Comparison of ENCODE assay signal across 9 cellular contexts in genomic region chr6:157879034-157879872, GRCh38. TPM values are rescaled to one million over a fixed set of nuclear protein-coding genes. Genes with fewer than 3 reads are reported as not detected.
DNase-seq lines count a peak whose midpoint lies in the region; ATAC-seq and TF ChIP-seq lines count a peak whose summit lies in the region.
"Had no signal": no experiment of that assay in that cellular context is flagged by ENCODE, and none has a peak within 500 bp of the region (broad histone marks: within the 10 kb centered on the region; RNA-seq: fewer than 3 reads in every experiment).

No MANE protein-coding gene starts in this region.

- no peak for TF ChIP-seq EP300 in SK-N-SH (IDR thresholded peaks at IDR 0.05; ENCODE audit: borderline replicate concordance in 1 of 2, low read depth in 1 of 2, low read length in 1 of 2)
- no peak for TF ChIP-seq EP300 in suprapubic skin (IDR thresholded peaks at IDR 0.05)

- intact Hi-C loops in breast epithelium (cut with DNase I; ENCODE audit: low total_unique reads) = loop anchor here (5.0 kb wide), 1 partner anchor 862 kb away; no protein-coding TSS in a partner anchor

- no peaks in the 10 kb centered on the region for H3K9me3 ChIP-seq in iPS-18a (ENCODE audit: control insufficient read depth, low read depth, low read length)
- no peaks in the 10 kb centered on the region for H3K9me3 ChIP-seq in SK-N-SH
- no peaks in the 10 kb centered on the region for H3K9me3 ChIP-seq in breast epithelium
- no peaks in the 10 kb centered on the region for H3K9me3 ChIP-seq in suprapubic skin
- H3K9me3 ChIP-seq: gastroesophageal sphincter had no signal

- H3K27ac ChIP-seq in iPS-18a (ENCODE audit: low read length) (no peak overlapping the region), SK-N-SH (ENCODE audit: low read depth in 2 of 2, low read length in 1 of 2) (no peak overlapping the region), breast epithelium (peak overlapping the region in 1 of 2 donors; percentile 66), suprapubic skin (no peak overlapping the region)
- H3K27ac ChIP-seq: gastroesophageal sphincter had no signal

- DNase-seq in HPDE6-E6E7 (ENCODE audit: extremely low spot score) (no peak), SK-N-SH (no peak), breast epithelium (ENCODE audit: low spot score in 2 of 2) (no peak), suprapubic skin (ENCODE audit: low spot score in 2 of 2) (no peak)

- peaks cover 21% of the 10 kb centered on the region for H3K36me3 ChIP-seq in iPS-18a (ENCODE audit: control insufficient read depth, low read depth, low read length)
- peaks cover 51 to 52% of the 10 kb centered on the region in 2 experiments for H3K36me3 ChIP-seq in SK-N-SH (replicated peaks in 1 of 2; ENCODE audit: control insufficient read depth in 1 of 2, insufficient read depth in 2 of 2, low read length in 1 of 2)
- no peaks in the 10 kb centered on the region for H3K36me3 ChIP-seq in breast epithelium
- peaks cover 49% of the 10 kb centered on the region for H3K36me3 ChIP-seq in suprapubic skin

- CTCF ChIA-PET in SK-N-SH (lab: Yijun Ruan, JAX) = interaction anchor here (0.9 to 1.5 kb wide), 2 partner anchors 122 to 193 kb away, joined by 3 to 6 read pairs; no protein-coding TSS in a partner anchor

- peak; percentile 94 for ATAC-seq in GM18870 (IDR thresholded peaks at IDR 0.05; ENCODE audit: unreplicated experiment)
- peak; percentile 71 for ATAC-seq in GM21576 (IDR thresholded peaks at IDR 0.05; ENCODE audit: unreplicated experiment)
- ATAC-seq in HG03354 (IDR thresholded peaks at IDR 0.05; ENCODE audit: poor library complexity, severe bottlenecking, unreplicated experiment) = peak; percentile 85
- ATAC-seq: gastroesophageal sphincter had no signal

- POLR2A ChIA-PET in SK-N-SH (lab: Yijun Ruan, JAX) = no interaction called here

- H2AFZ ChIP-seq in SK-N-SH (ENCODE audit: low read depth) = no peak overlapping the region

- no peaks in the 10 kb centered on the region for H3F3A ChIP-seq in SK-N-SH (replicated peaks; ENCODE audit: insufficient read depth)

- H3K9ac ChIP-seq in iPS-18a (ENCODE audit: low read length) (no peak overlapping the region), SK-N-SH (no peak overlapping the region)

- peaks cover 27% of the 10 kb centered on the region for H3K4me1 ChIP-seq in iPS-18a (ENCODE audit: control insufficient read depth, low read depth, low read length)
- H3K4me1 ChIP-seq in SK-N-SH (ENCODE audit: control insufficient read depth in 1 of 2, insufficient read depth in 2 of 2, low read depth in 1 of 2, low read length in 1 of 2) = no peaks in the 10 kb centered on the region
- H3K4me1 ChIP-seq in breast epithelium = peaks cover 0 to 5% of the 10 kb centered on the region in 2 donors
- no peaks in the 10 kb centered on the region for H3K4me1 ChIP-seq in suprapubic skin

- H3K4me2 ChIP-seq in SK-N-SH = no peak overlapping the region

- TF ChIP-seq RAD21 in SK-N-SH (IDR thresholded peaks at IDR 0.05; ENCODE audit: low read length) = no peak

- no peaks in the 10 kb centered on the region for H3K27me3 ChIP-seq in iPS-18a (ENCODE audit: control insufficient read depth, insufficient read depth, low read length)
- H3K27me3 ChIP-seq in SK-N-SH (ENCODE audit: insufficient read depth) = no peaks in the 10 kb centered on the region
- no peaks in the 10 kb centered on the region for H3K27me3 ChIP-seq in breast epithelium
- no peaks in the 10 kb centered on the region for H3K27me3 ChIP-seq in suprapubic skin
- H3K27me3 ChIP-seq: gastroesophageal sphincter had no signal

- H3K9me2 ChIP-seq in SK-N-SH = no peaks in the 10 kb centered on the region

- TF ChIP-seq POLR2A in breast epithelium (IDR thresholded peaks at IDR 0.05) (no peak), suprapubic skin (IDR thresholded peaks at IDR 0.05) (no peak)

- 98% methylated on average over 12 of the region's 12 CpGs for WGBS in SK-N-SH (ENCODE audit: low lambda C conversion rate)
- 95% methylated on average over 12 of the region's 12 CpGs for whole genome bisulfite sequencing in suprapubic skin

- no peak for TF ChIP-seq CTCF in SK-N-SH (IDR thresholded peaks at IDR 0.05)
- TF ChIP-seq CTCF in breast epithelium (IDR thresholded peaks at IDR 0.05) = no peak
- no peak for TF ChIP-seq CTCF in suprapubic skin (IDR thresholded peaks at IDR 0.05)

- H3K4me3 ChIP-seq in iPS-18a (ENCODE audit: low read length) (peak overlapping the region; percentile 15), SK-N-SH (ENCODE audit: low read depth in 2 of 2, low read length in 1 of 2) (no peak overlapping the region), breast epithelium (no peak overlapping the region), suprapubic skin (no peak overlapping the region)
- H3K4me3 ChIP-seq: gastroesophageal sphincter had no signal

- H3K79me2 ChIP-seq in SK-N-SH (ENCODE audit: insufficient read depth) = peaks cover 6% of the 10 kb centered on the region; the same call in 1 of the 2 replicates

- no peaks in the 10 kb centered on the region for H4K20me1 ChIP-seq in SK-N-SH (ENCODE audit: insufficient read depth)

TF ChIP-seq in SK-N-SH, 30 proteins besides CTCF, POLR2A, EP300 and RAD21:
- TF ChIP-seq POLR2AphosphoS5 (IDR thresholded peaks at IDR 0.05; ENCODE audit: low read depth, low read length) (no peak), TCF12 (IDR thresholded peaks at IDR 0.05) (no peak), EZH2phosphoT487 (IDR thresholded peaks at IDR 0.05; ENCODE audit: borderline replicate concordance, low read depth) (no peak), SIN3A (IDR thresholded peaks at IDR 0.05; ENCODE audit: borderline replicate concordance, low read depth, low read length) (no peak), FOXM1 (IDR thresholded peaks at IDR 0.05; ENCODE audit: low read depth) (no peak), USF2 (IDR thresholded peaks at IDR 0.05; ENCODE audit: borderline replicate concordance, low read depth, low read length) (no peak), FOXJ3 (CRISPR knock-in tag; IDR thresholded peaks at IDR 0.05) (no peak), YY1 (IDR thresholded peaks at IDR 0.05; ENCODE audit: low read depth) (no peak), RFX5 (IDR thresholded peaks at IDR 0.05; ENCODE audit: low read length) (no peak), CHD2 (IDR thresholded peaks at IDR 0.05; ENCODE audit: low read length, partially characterized antibody) (no peak), GABPA (IDR thresholded peaks at IDR 0.05; ENCODE audit: low read depth) (no peak), MEF2A (IDR thresholded peaks at IDR 0.05; ENCODE audit: borderline replicate concordance, low read depth) (no peak), MXI1 (IDR thresholded peaks at IDR 0.05; ENCODE audit: low read depth, low read length) (no peak), ELF1 (IDR thresholded peaks at IDR 0.05) (no peak), JUND (IDR thresholded peaks at IDR 0.05) (no peak)
- TF ChIP-seq, protein P1, sequence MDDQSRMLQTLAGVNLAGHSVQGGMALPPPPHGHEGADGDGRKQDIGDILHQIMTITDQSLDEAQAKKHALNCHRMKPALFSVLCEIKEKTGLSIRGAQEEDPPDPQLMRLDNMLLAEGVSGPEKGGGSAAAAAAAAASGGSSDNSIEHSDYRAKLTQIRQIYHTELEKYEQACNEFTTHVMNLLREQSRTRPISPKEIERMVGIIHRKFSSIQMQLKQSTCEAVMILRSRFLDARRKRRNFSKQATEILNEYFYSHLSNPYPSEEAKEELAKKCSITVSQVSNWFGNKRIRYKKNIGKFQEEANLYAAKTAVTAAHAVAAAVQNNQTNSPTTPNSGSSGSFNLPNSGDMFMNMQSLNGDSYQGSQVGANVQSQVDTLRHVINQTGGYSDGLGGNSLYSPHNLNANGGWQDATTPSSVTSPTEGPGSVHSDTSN (IDR thresholded peaks at IDR 0.05) = no peak
- TF ChIP-seq, protein P2, sequence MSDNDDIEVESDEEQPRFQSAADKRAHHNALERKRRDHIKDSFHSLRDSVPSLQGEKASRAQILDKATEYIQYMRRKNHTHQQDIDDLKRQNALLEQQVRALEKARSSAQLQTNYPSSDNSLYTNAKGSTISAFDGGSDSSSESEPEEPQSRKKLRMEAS (IDR thresholded peaks at IDR 0.05; ENCODE audit: low read depth) = no peak

RNA-seq across cellular contexts. Expression of gene SNX9, which starts 56.2 kb away (rescaled TPM):
- 31.6 and 31.8 TPM in 2 replicates for polyA plus RNA-seq in SK-N-SH (2012; rRNA removed)
- 29.1 and 31.1 TPM in 2 replicates for polyA plus RNA-seq in SK-N-SH (2012; cell fraction: cytosol; rRNA removed)
- polyA plus RNA-seq in SK-N-SH (2012; cell fraction: nucleus; rRNA removed) = 27.0 and 35.2 TPM in 2 replicates
- total RNA-seq in breast epithelium (10 to 100 TPM; 61.6 to 83.2 (median 75.7) TPM), suprapubic skin (10 to 100 TPM; 30.4 to 44.2 (median 35.8) TPM)
